25 cellular contexts compared by ENCODE assay signal in genomic region chr10:23064288-23065114, GRCh38. TPM values are rescaled to one million over a fixed set of nuclear protein-coding genes. Genes with fewer than 3 reads are reported as not detected.
A peak's percentile ranks its signal among the peaks of the same experiment; 100 is the strongest.
DNase-seq lines count a peak whose midpoint lies in the region; ATAC-seq, FAIRE-seq and TF ChIP-seq lines count a peak whose summit lies in the region.
"Had no signal": no experiment of that assay in that cellular context is flagged by ENCODE, and none has a peak within 500 bp of the region (broad histone marks: within the 10 kb centered on the region; RNA-seq: fewer than 3 reads in every experiment).

No MANE protein-coding gene starts in this region.

- no peaks in the 10 kb centered on the region for H4K20me1 ChIP-seq in GM23338 (replicated peaks; ENCODE audit: insufficient read depth)
- no peaks in the 10 kb centered on the region for H4K20me1 ChIP-seq in endothelial cell of umbilical vein (replicated peaks; ENCODE audit: control insufficient read depth, extremely low read depth, insufficient read depth, low read length)

- H3K4me1 ChIP-seq in GM23338 (ENCODE audit: insufficient read depth) (peaks cover 39% of the 10 kb centered on the region), endothelial cell of umbilical vein (ENCODE audit: control insufficient read depth, extremely low read depth, insufficient read depth, low read length) (no peaks in the 10 kb centered on the region), thoracic aorta (ENCODE audit: control insufficient read depth in 1 of 2, low read depth in 2 of 2) (peaks cover 5 to 35% of the 10 kb centered on the region in 2 donors)

- no peak for ATAC-seq in GM23338
- no peak for ATAC-seq in thoracic aorta (ENCODE audit: insufficient number of reproducible peaks, low FRiP score, low read depth)

- DNase-seq in GM23338 (ENCODE audit: low spot score): no peak
- no peak for DNase-seq in endothelial cell of umbilical vein (ENCODE audit: low read depth, low spot score)
- peak; percentile 32 for DNase-seq in osteocyte (ENCODE audit: extremely low spot score, unreplicated experiment)
- no peak for DNase-seq in thoracic aorta (ENCODE audit: low spot score)
- no peak for DNase-seq in mucosa of gallbladder (ENCODE audit: low spot score)
- no peak for DNase-seq in CD1c-positive myeloid dendritic cell (ENCODE audit: extremely low spot score)
- DNase-seq in cerebellar nuclear complex (lab: John Stamatoyannopoulos, UW): no peak
- DNase-seq in DMS53 treated with DMSO at 0.1 percent for 48 hours (lab: John Stamatoyannopoulos, UW; ENCODE audit: unreplicated experiment): no peak
- DNase-seq: 8988T; ACHN; CD4-positive, alpha-beta T cell; GM23248; H9; KG1; MM.1S; NCI-H2081; NCI-H2227 treated with DMSO at 0.1 percent for 48 hours; NCI-H510A; NCI-H69; OCI-M1; Peyer's patch; SIG-M5; SK-N-SH had no signal

- dilution Hi-C loops in endothelial cell of umbilical vein (cut with MboI; ENCODE audit: extremely low pct_ligation_motif_present, low sequenced_read_pairs): no loop called here

- no peaks in the 10 kb centered on the region for H3K9me1 ChIP-seq in endothelial cell of umbilical vein (replicated peaks; ENCODE audit: control insufficient read depth, extremely low read depth, insufficient read depth, low read length)

- H3K4me1 Mint-ChIP-seq in GM23338 (peaks cover 29% of the 10 kb centered on the region), osteocyte (ENCODE audit: unreplicated experiment) (peaks cover 3% of the 10 kb centered on the region)

- intact Hi-C loops in endothelial cell of umbilical vein (cut with micrococcal nuclease): loop anchor here (5.0 kb wide), 2 partner anchors 492 to 1072 kb away; no protein-coding TSS in a partner anchor

- H3K27me3 ChIP-seq in GM23338 (ENCODE audit: insufficient read depth) (no peaks in the 10 kb centered on the region), endothelial cell of umbilical vein (ENCODE audit: control insufficient read depth in 2 of 2, insufficient read depth in 2 of 2, low read length in 2 of 2) (peaks cover 0 to 1% of the 10 kb centered on the region in 2 experiments), thoracic aorta (replicated peaks; ENCODE audit: insufficient read depth) (no peaks in the 10 kb centered on the region)
- H3K27me3 ChIP-seq: Peyer's patch had no signal

- H3K27me3 Mint-ChIP-seq in GM23338 (ENCODE audit: insufficient read depth, low read depth, poor library complexity): peaks cover 5% of the 10 kb centered on the region
- peaks cover 8% of the 10 kb centered on the region for H3K27me3 Mint-ChIP-seq in osteocyte (ENCODE audit: unreplicated experiment)

- H2AFZ ChIP-seq in GM23338 (peak overlapping the region; percentile 73; the same call in 1 of the 2 replicates), endothelial cell of umbilical vein (ENCODE audit: low read depth, low read length) (no peak overlapping the region)

- no TSS peak for BruUV-seq in endothelial cell of umbilical vein (replicated peaks; lab: Mats Ljungman, UMichigan)

- CTCF ChIA-PET in endothelial cell of umbilical vein (lab: Charles Lee): interaction anchor here (1.6 kb wide), 1 partner anchor 490 kb away, joined by 3 read pairs; no protein-coding TSS in a partner anchor

- H3K4me3 Mint-ChIP-seq in GM23338 (no peak overlapping the region), osteocyte (ENCODE audit: unreplicated experiment) (no peak overlapping the region)
- H3K4me3 Mint-ChIP-seq: CD4-positive, alpha-beta T cell; H9 had no signal

- H3K79me2 ChIP-seq in GM23338 (replicated peaks; ENCODE audit: insufficient read depth) (no peaks in the 10 kb centered on the region), endothelial cell of umbilical vein (ENCODE audit: control insufficient read depth, insufficient read depth, low read length) (no peaks in the 10 kb centered on the region)

- H3K27ac Mint-ChIP-seq in GM23338 (no peak overlapping the region), osteocyte (ENCODE audit: unreplicated experiment) (no peak overlapping the region)
- H3K27ac Mint-ChIP-seq: CD4-positive, alpha-beta T cell had no signal

- H3K9me3 ChIP-seq in endothelial cell of umbilical vein (replicated peaks; ENCODE audit: control insufficient read depth, insufficient read depth, low read length) (no peaks in the 10 kb centered on the region), thoracic aorta (no peaks in the 10 kb centered on the region)
- H3K9me3 ChIP-seq: Peyer's patch, SK-N-SH had no signal

- H3K4me3 ChIP-seq in GM23338 (no peak overlapping the region), endothelial cell of umbilical vein (replicated peaks in 1 of 3; ENCODE audit: insufficient read depth in 1 of 3, low read depth in 1 of 3, low read length in 3 of 3) (no peak overlapping the region), thoracic aorta (no peak overlapping the region)
- H3K4me3 ChIP-seq: Peyer's patch had no signal

- peaks cover 6% of the 10 kb centered on the region for H3F3A ChIP-seq in GM23338 (replicated peaks; ENCODE audit: low read depth)

- TF ChIP-seq CTCF in GM23338 (conservative IDR thresholded peaks at IDR 0.05; ENCODE audit: low read depth in 2 of 2) (no peak), endothelial cell of umbilical vein (IDR thresholded peaks at IDR 0.05; ENCODE audit: extremely low read depth in 1 of 2, insufficient read depth in 1 of 2, low read depth in 1 of 2, low read length in 2 of 2) (no peak), osteocyte (IDR thresholded peaks at IDR 0.05) (no peak), thoracic aorta (IDR thresholded peaks at IDR 0.05) (no peak)

- no peaks in the 10 kb centered on the region for H3K9me2 ChIP-seq in GM23338 (ENCODE audit: insufficient read depth)
- H3K9me2 ChIP-seq: SK-N-SH had no signal

- H3K9me3 Mint-ChIP-seq in GM23338 (peaks cover 7% of the 10 kb centered on the region; the same call in 2 of the 3 replicates), osteocyte (ENCODE audit: unreplicated experiment) (no peaks in the 10 kb centered on the region)

- H3K36me3 ChIP-seq in GM23338 (ENCODE audit: insufficient read depth) (no peaks in the 10 kb centered on the region), endothelial cell of umbilical vein (ENCODE audit: control insufficient read depth in 2 of 2, extremely low read depth in 1 of 2, insufficient read depth in 2 of 2, low read length in 2 of 2) (no peaks in the 10 kb centered on the region), thoracic aorta (no peaks in the 10 kb centered on the region)
- H3K36me3 ChIP-seq: Peyer's patch had no signal

- TF ChIP-seq POLR2A in endothelial cell of umbilical vein (IDR thresholded peaks at IDR 0.05; ENCODE audit: low read depth, low read length): no peak

- H3K27ac ChIP-seq in GM23338 (ENCODE audit: low read depth): no peak overlapping the region
- H3K27ac ChIP-seq in endothelial cell of umbilical vein (ENCODE audit: insufficient read depth, low read depth, low read length): no peak overlapping the region
- H3K27ac ChIP-seq in thoracic aorta: peak overlapping the region; percentile 79
- H3K27ac ChIP-seq: GM23248 had no signal

- POLR2A ChIA-PET in endothelial cell of umbilical vein (lab: Charles Lee): no interaction called here

- no peak overlapping the region for H3K4me2 ChIP-seq in GM23338
- no peak overlapping the region for H3K4me2 ChIP-seq in endothelial cell of umbilical vein (ENCODE audit: insufficient read depth, low read length)
- H3K4me2 ChIP-seq: SK-N-SH had no signal

- H3K36me3 Mint-ChIP-seq in GM23338 (ENCODE audit: low read depth) (peaks cover 5% of the 10 kb centered on the region; the same call in 1 of the 3 replicates), osteocyte (ENCODE audit: unreplicated experiment) (no peaks in the 10 kb centered on the region)

- FAIRE-seq in endothelial cell of umbilical vein (lab: Jason Lieb, UNC): peak; percentile 40
- FAIRE-seq: D721Med, GM18507 had no signal

- no peak overlapping the region for H3K9ac ChIP-seq in endothelial cell of umbilical vein (replicated peaks; ENCODE audit: extremely low read depth, insufficient read depth, low read length)
- H3K9ac ChIP-seq: GM23248, SK-N-SH had no signal

TF ChIP-seq in GM23338, 12 proteins besides CTCF, POLR2A, EP300 and RAD21 (continues in another document):
- TF ChIP-seq STAT1 (IDR thresholded peaks at IDR 0.05; ENCODE audit: unreplicated experiment) (no peak), NANOG (IDR thresholded peaks at IDR 0.05; ENCODE audit: borderline replicate concordance) (no peak), ZNF331 (CRISPR knock-in tag; IDR thresholded peaks at IDR 0.05; ENCODE audit: low read depth) (no peak)

TF ChIP-seq in endothelial cell of umbilical vein, 7 proteins besides CTCF, POLR2A, EP300 and RAD21:
- TF ChIP-seq GATA2 (IDR thresholded peaks at IDR 0.05; ENCODE audit: insufficient read depth, insufficient read length, low read depth, low read length): no peak
- TF ChIP-seq EZH2 (IDR thresholded peaks at IDR 0.05; ENCODE audit: borderline replicate concordance, low read depth, low read length, severe bottlenecking): no peak
- no peak for TF ChIP-seq MAX (IDR thresholded peaks at IDR 0.05; ENCODE audit: insufficient read depth, insufficient read length)
- no peak for TF ChIP-seq FOS (IDR thresholded peaks at IDR 0.05; ENCODE audit: borderline replicate concordance, insufficient read depth, low read length)
- no peak for TF ChIP-seq JUN (IDR thresholded peaks at IDR 0.05; ENCODE audit: borderline replicate concordance, insufficient read depth, insufficient read length, low read depth)
- no peak for TF ChIP-seq POLR2AphosphoS5 (IDR thresholded peaks at IDR 0.05; ENCODE audit: insufficient read depth, low read depth, low read length)
- TF ChIP-seq MYC (IDR thresholded peaks at IDR 0.05; ENCODE audit: low read depth, low read length): no peak

RNA-seq across cellular contexts. Expression of gene MSRB2, which starts 30.9 kb away (rescaled TPM):
- 9.4 and 9.5 TPM in 2 replicates for total RNA-seq in GM23338 (2014; rRNA removed; shearing (Covaris generic))
- polyA plus RNA-seq in GM23338 (2016; fragmentation: Nextera tagmentation; extraction: Ambion mirVana) (33.7 and 34.6 TPM in 2 replicates), endothelial cell of umbilical vein (19.6 and 20.6 TPM in 2 replicates)
- total RNA-seq in endothelial cell of umbilical vein (16.2 and 19.4 TPM in 2 replicates), osteocyte (11.8 and 15.5 TPM in 2 replicates), thoracic aorta (10 to 100 TPM; 21.3 to 39.5 TPM), mucosa of gallbladder (45.5 TPM)
- 21.3 and 22.9 TPM in 2 replicates for polyA plus RNA-seq in endothelial cell of umbilical vein (2011; cell fraction: cytosol; rRNA removed)
- polyA plus RNA-seq in endothelial cell of umbilical vein (2011; cell fraction: nucleus; rRNA removed): 13.8 and 16.1 TPM in 2 replicates
- 20.5 and 24.7 TPM in 2 replicates for polyA plus RNA-seq in endothelial cell of umbilical vein (2012)
- 10.1 and 10.5 TPM in 2 replicates for polyA minus RNA-seq in endothelial cell of umbilical vein
- polyA minus RNA-seq in endothelial cell of umbilical vein (2011; cell fraction: cytosol; rRNA and poly(A)+ RNA removed): 4.1 TPM
- polyA minus RNA-seq in endothelial cell of umbilical vein (2011; cell fraction: nucleus; rRNA and poly(A)+ RNA removed): 2.2 and 3.2 TPM in 2 replicates

Comparison
In these comparisons a context has a peak if more than half of its experiments do, and no peak if none do; other contexts are left out.
1. H3K27ac ChIP-seq: peak in thoracic aorta (2 of 2); none in GM23338 (single experiment) and endothelial cell of umbilical vein (single experiment).